8 cellular contexts compared by ENCODE assay signal in the genomic region with DNA sequence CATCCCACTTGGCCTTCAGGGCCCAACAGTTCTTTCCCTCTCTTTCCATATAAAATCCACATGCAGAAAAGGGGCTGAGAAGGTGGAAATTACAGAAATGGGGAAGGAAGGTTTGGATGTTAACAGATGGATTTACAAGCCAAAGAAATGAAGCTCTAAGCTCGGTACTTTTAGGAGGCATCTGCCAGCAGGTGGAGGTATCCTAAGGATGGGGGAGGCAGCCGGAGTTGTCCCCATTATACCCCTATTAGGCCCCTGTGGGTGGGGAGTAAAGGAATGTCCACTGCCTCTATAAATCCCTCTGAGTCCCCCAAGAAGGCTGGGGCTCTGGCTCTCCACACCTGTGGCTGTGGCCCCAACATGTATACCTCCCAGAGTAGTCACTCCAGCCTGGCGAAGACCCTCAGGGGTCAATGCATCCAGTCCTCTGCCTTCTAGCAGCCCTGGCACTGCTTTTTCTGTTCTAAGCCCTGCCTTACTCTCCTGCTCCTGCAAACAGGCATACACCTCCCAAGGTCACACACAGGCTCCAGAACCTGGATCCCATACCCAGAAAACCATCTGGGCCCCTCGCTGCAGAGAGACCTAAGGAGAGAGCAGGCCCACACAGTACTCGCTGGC. TPM values are rescaled to one million over a fixed set of nuclear protein-coding genes. Genes with fewer than 3 reads are reported as not detected.
DNase-seq lines count a peak whose midpoint lies in the region; ATAC-seq and TF ChIP-seq lines count a peak whose summit lies in the region.

No MANE protein-coding gene starts in this region.

- H3K27me3 Mint-ChIP-seq in activated CD4-positive, alpha-beta memory T cell treated with anti-CD3 and anti-CD28 coated beads for 36 hours, result peaks cover 2% of the 10 kb centered on the region

- H3K27ac Mint-ChIP-seq in activated CD4-positive, alpha-beta memory T cell treated with anti-CD3 and anti-CD28 coated beads for 36 hours, result no peak overlapping the region

- no peak for TF ChIP-seq CTCF in esophagus squamous epithelium (IDR thresholded peaks at IDR 0.05)

- H3K36me3 ChIP-seq in ACC112 (ENCODE audit: insufficient read depth, low read length) (no peaks in the 10 kb centered on the region), GM23248 (ENCODE audit: low read depth) (no peaks in the 10 kb centered on the region), iPS-18a (ENCODE audit: control insufficient read depth, low read depth, low read length) (no peaks in the 10 kb centered on the region), esophagus squamous epithelium (no peaks in the 10 kb centered on the region)

- H3K4me1 ChIP-seq in ACC112 (ENCODE audit: control insufficient read depth, insufficient read depth, low read length, unreplicated experiment) (peaks cover 13% of the 10 kb centered on the region), GM23248 (ENCODE audit: insufficient read depth) (no peaks in the 10 kb centered on the region), iPS-18a (ENCODE audit: control insufficient read depth, low read depth, low read length) (peaks cover 12% of the 10 kb centered on the region), esophagus squamous epithelium (peaks cover 18 to 23% (median 19%) of the 10 kb centered on the region in 3 donors)

- no peak overlapping the region for H3K9ac ChIP-seq in GM23248
- H3K9ac ChIP-seq in iPS-18a (ENCODE audit: low read length), result peak overlapping the region; percentile 40

- intact Hi-C loops in activated CD4-positive, alpha-beta memory T cell treated with anti-CD3 and anti-CD28 coated beads for 36 hours (cut with micrococcal nuclease), result no loop called here
- intact Hi-C loops in esophagus squamous epithelium (cut with DNase I), result no loop called here

- DNase-seq in GM23248, result no peak
- DNase-seq in activated CD4-positive, alpha-beta memory T cell treated with anti-CD3 and anti-CD28 coated beads for 36 hours, result no peak
- no peak for DNase-seq in NK-92 (lab: John Stamatoyannopoulos, UW; ENCODE audit: unreplicated experiment)
- DNase-seq in COLO668 (lab: John Stamatoyannopoulos, UW; ENCODE audit: unreplicated experiment), result no peak
- DNase-seq in esophagus squamous epithelium (lab: John Stamatoyannopoulos, UW), result no peak

- no peaks in the 10 kb centered on the region for H3K36me3 Mint-ChIP-seq in activated CD4-positive, alpha-beta memory T cell treated with anti-CD3 and anti-CD28 coated beads for 36 hours

- peaks cover 10% of the 10 kb centered on the region for H3K4me1 Mint-ChIP-seq in activated CD4-positive, alpha-beta memory T cell treated with anti-CD3 and anti-CD28 coated beads for 36 hours (ENCODE audit: low read depth)

- H3F3A ChIP-seq in GM23248 (ENCODE audit: insufficient read depth), result no peaks in the 10 kb centered on the region

- POLR2A ChIA-PET in activated CD4-positive, alpha-beta memory T cell treated with anti-CD3 and anti-CD28 coated beads for 36 hours (lab: Charles Lee), result no interaction called here

- WGBS in GM23248 (ENCODE audit: low coverage in 1 of 2, low lambda C conversion rate in 2 of 2, missing lambda C conversion rate in 2 of 2), 2 experiments, result 31 to 38% methylated on average over 5 of the region's 5 CpGs
- 19 to 55% methylated on average over 3 to 4 of the region's 5 CpGs for WGBS in esophagus squamous epithelium, 2 donors

- H3K4me3 ChIP-seq in ACC112 (ENCODE audit: low read depth, low read length) (peak overlapping the region; percentile 80), GM23248 (peak overlapping the region; percentile 76), iPS-18a (ENCODE audit: low read length) (peak overlapping the region; percentile 59), esophagus squamous epithelium (peak overlapping the region in 1 of 4 donors; percentile 78)

- H3K9me3 ChIP-seq in GM23248 (ENCODE audit: low read depth) (no peaks in the 10 kb centered on the region), iPS-18a (ENCODE audit: control insufficient read depth, low read depth, low read length) (no peaks in the 10 kb centered on the region), esophagus squamous epithelium (no peaks in the 10 kb centered on the region)

- no peak for ATAC-seq in HG03280 (IDR thresholded peaks at IDR 0.05; ENCODE audit: unreplicated experiment)

- no peaks in the 10 kb centered on the region for H3K9me2 ChIP-seq in GM23248 (ENCODE audit: insufficient read depth)

- no peaks in the 10 kb centered on the region for H4K20me1 ChIP-seq in GM23248 (ENCODE audit: insufficient read depth)

- H3K79me2 ChIP-seq in ACC112 (ENCODE audit: control insufficient read depth, insufficient read depth, low read length, unreplicated experiment) (peaks cover 12% of the 10 kb centered on the region), GM23248 (ENCODE audit: insufficient read depth) (no peaks in the 10 kb centered on the region)

- H3K4me3 Mint-ChIP-seq in activated CD4-positive, alpha-beta memory T cell treated with anti-CD3 and anti-CD28 coated beads for 36 hours, result peak overlapping the region; percentile 77

- peak overlapping the region; percentile 77 for H3K4me2 ChIP-seq in GM23248 (ENCODE audit: unreplicated experiment)

- TF ChIP-seq POLR2A in esophagus squamous epithelium (IDR thresholded peaks at IDR 0.05), result no peak

- H3K27ac ChIP-seq in ACC112 (ENCODE audit: low read depth, low read length) (no peak overlapping the region), GM23248 (no peak overlapping the region), iPS-18a (ENCODE audit: low read length) (no peak overlapping the region), esophagus squamous epithelium (no peak overlapping the region)

- in situ Hi-C loops in GM23248 (cut with MboI), result no loop called here

- no peak overlapping the region for H2AFZ ChIP-seq in ACC112 (ENCODE audit: low read length, unreplicated experiment)
- no peak overlapping the region for H2AFZ ChIP-seq in GM23248

- peaks cover 16% of the 10 kb centered on the region for H3K27me3 ChIP-seq in ACC112 (ENCODE audit: insufficient read depth, low read length)
- peaks cover 3% of the 10 kb centered on the region; the same call in 1 of the 2 replicates for H3K27me3 ChIP-seq in GM23248 (replicated peaks; ENCODE audit: insufficient read depth)
- peaks cover 43% of the 10 kb centered on the region for H3K27me3 ChIP-seq in iPS-18a (ENCODE audit: control insufficient read depth, insufficient read depth, low read length)
- H3K27me3 ChIP-seq in esophagus squamous epithelium, result peaks cover 0 to 50% (median 0%) of the 10 kb centered on the region in 4 donors

- CTCF ChIA-PET in activated CD4-positive, alpha-beta memory T cell treated with anti-CD3 and anti-CD28 coated beads for 36 hours (lab: Charles Lee), result no interaction called here

- H3K9me3 Mint-ChIP-seq in activated CD4-positive, alpha-beta memory T cell treated with anti-CD3 and anti-CD28 coated beads for 36 hours, result no peaks in the 10 kb centered on the region

RNA-seq across cellular contexts. Expression of a gene that starts 1.2 kb away (rescaled TPM):
- 1.0 and 1.1 TPM in 2 replicates for total RNA-seq in GM23248 (2014; rRNA removed; shearing (Covaris generic))
- 0.38 and 0.44 TPM in 2 replicates for polyA plus RNA-seq in GM23248 (2016; fragmentation: Nextera tagmentation; extraction: Ambion mirVana)
- total RNA-seq in activated CD4-positive, alpha-beta memory T cell treated with anti-CD3 and anti-CD28 coated beads for 36 hours, result 10 to 100 TPM; 15.2 to 15.6 TPM
- total RNA-seq in esophagus squamous epithelium, result 1 to 10 TPM; 1.1 to 2.3 (median 1.3) TPM

RNA-seq across cellular contexts. Expression of a gene that starts 10.3 kb away (rescaled TPM):
- total RNA-seq in GM23248 (2014; rRNA removed; shearing (Covaris generic)), result not detected in 2 replicates
- 0.08 TPM in 1 of 2 replicates, not detected in the other for polyA plus RNA-seq in GM23248 (2016; fragmentation: Nextera tagmentation; extraction: Ambion mirVana)
- under 1 TPM; 0.24 to 0.34 TPM for total RNA-seq in activated CD4-positive, alpha-beta memory T cell treated with anti-CD3 and anti-CD28 coated beads for 36 hours
- total RNA-seq in esophagus squamous epithelium, result under 1 TPM in 1 of 4 donors, not detected in 3; 0.26 TPM

RNA-seq across cellular contexts. Expression of a gene that starts 48.9 kb away (rescaled TPM):
- total RNA-seq in GM23248 (2014; rRNA removed; shearing (Covaris generic)), result 272 and 316 TPM in 2 replicates
- 213 and 225 TPM in 2 replicates for polyA plus RNA-seq in GM23248 (2016; fragmentation: Nextera tagmentation; extraction: Ambion mirVana)
- 100 to 1,000 TPM; 499 to 541 TPM for total RNA-seq in activated CD4-positive, alpha-beta memory T cell treated with anti-CD3 and anti-CD28 coated beads for 36 hours
- total RNA-seq in esophagus squamous epithelium, result 100 to 1,000 TPM; 149 to 246 (median 217) TPM

RNA-seq across cellular contexts. Expression of a gene that starts 50.0 kb away (rescaled TPM):
- total RNA-seq in GM23248 (2014; rRNA removed; shearing (Covaris generic)), result 40.7 and 44.3 TPM in 2 replicates
- polyA plus RNA-seq in GM23248 (2016; fragmentation: Nextera tagmentation; extraction: Ambion mirVana), result 46.7 and 47.8 TPM in 2 replicates
- 10 to 100 TPM; 12.9 to 13.6 TPM for total RNA-seq in activated CD4-positive, alpha-beta memory T cell treated with anti-CD3 and anti-CD28 coated beads for 36 hours
- 10 to 100 TPM; 19.2 to 32.8 (median 29.3) TPM for total RNA-seq in esophagus squamous epithelium
